ENCODE assay signal across 22 cellular contexts in the genomic region with DNA sequence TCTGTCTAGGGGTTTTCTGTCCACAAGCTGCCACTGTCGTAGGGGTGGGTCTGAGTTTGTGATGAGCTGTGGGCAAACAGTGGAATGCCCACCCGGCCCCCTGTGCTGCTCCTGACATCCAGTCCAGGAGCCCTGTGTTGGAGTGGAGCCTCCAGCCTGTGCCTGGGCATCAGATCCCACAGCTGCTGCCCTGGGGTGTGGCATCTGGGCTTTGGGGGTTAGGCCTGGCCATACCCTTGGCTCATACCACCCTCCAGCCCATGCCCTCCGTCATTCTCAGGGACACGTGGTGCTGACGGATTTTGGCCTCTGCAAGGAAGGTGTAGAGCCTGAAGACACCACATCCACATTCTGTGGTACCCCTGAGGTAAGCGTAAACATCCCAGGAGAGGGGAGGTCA. TPM values are rescaled to one million over a fixed set of nuclear protein-coding genes. Genes with fewer than 3 reads are reported as not detected.
"Had no signal": no experiment of that assay in that cellular context is flagged by ENCODE, and none has a peak within 500 bp of the region (broad histone marks: within the 10 kb centered on the region; RNA-seq: fewer than 3 reads in every experiment).

No MANE protein-coding gene starts in this region.

- H3K36me3 ChIP-seq: colonic mucosa, esophagus squamous epithelium, gastroesophageal sphincter, right atrium auricular region, upper lobe of right lung, vagina had no signal

- H3K9me3 ChIP-seq: colonic mucosa, esophagus squamous epithelium, gastroesophageal sphincter, right atrium auricular region, testis, tibial nerve, upper lobe of right lung, vagina had no signal

- DNase-seq: colonic mucosa; dermis blood vessel endothelial cell; esophagus squamous epithelium; foreskin fibroblast; glutamatergic neuron; immature natural killer cell; left colon; mesendoderm; naive thymus-derived CD4-positive, alpha-beta T cell; nephron progenitor cell; stimulated activated CD4-positive, alpha-beta T cell treated with anti-CD3 and anti-CD28 coated beads, Interleukin-15, amount 100 ng/mL, for 24 hours; stimulated activated CD4-positive, alpha-beta T cell treated with anti-CD3 and anti-CD28 coated beads, Interleukin-1b, Interleukin-23, amount 100 ng/mL, for 48 hours; stimulated activated CD4-positive, alpha-beta T cell treated with anti-CD3 and anti-CD28 coated beads, Interleukin-4, amount 100 ng/mL, for 24 hours; stimulated activated naive B cell treated with anti-CD40 and anti-IgM and Interleukin-4, amounts not matched to agents 10 μg/mL and 1 μg/mL and 100 μg/mL, for 72 hours; stimulated activated naive CD8-positive, alpha-beta T cell treated with anti-CD3 and anti-CD28 coated beads, Interleukin-15, amount 100 ng/mL, for 72 hours; testis; upper lobe of right lung had no signal

- ATAC-seq: gastroesophageal sphincter; naive thymus-derived CD4-positive, alpha-beta T cell; stimulated activated naive B cell treated with anti-CD40 and anti-IgM and Interleukin-4, amounts not matched to agents 10 μg/mL and 1 μg/mL and 100 μg/mL, for 72 hours; stimulated activated naive CD8-positive, alpha-beta T cell treated with anti-CD3 and anti-CD28 coated beads, Interleukin-15, amount 100 ng/mL, for 72 hours; upper lobe of right lung had no signal

- H3K4me3 ChIP-seq: colonic mucosa, esophagus squamous epithelium, gastroesophageal sphincter, right atrium auricular region, testis, tibial nerve, upper lobe of right lung, vagina had no signal

- H3K4me3 Mint-ChIP-seq: immature natural killer cell; naive thymus-derived CD4-positive, alpha-beta T cell; nephron progenitor cell; stimulated activated naive B cell treated with anti-CD40 and anti-IgM and Interleukin-4, amounts not matched to agents 10 μg/mL and 1 μg/mL and 100 μg/mL, for 72 hours; stimulated activated naive CD8-positive, alpha-beta T cell treated with anti-CD3 and anti-CD28 coated beads, Interleukin-15, amount 100 ng/mL, for 72 hours had no signal

- H3K27ac Mint-ChIP-seq: naive thymus-derived CD4-positive, alpha-beta T cell; stimulated activated naive B cell treated with anti-CD40 and anti-IgM and Interleukin-4, amounts not matched to agents 10 μg/mL and 1 μg/mL and 100 μg/mL, for 72 hours had no signal

- H3K27ac ChIP-seq: colonic mucosa, esophagus squamous epithelium, gastroesophageal sphincter, right atrium auricular region, testis, tibial nerve, upper lobe of right lung, vagina had no signal

- H3K27me3 Mint-ChIP-seq: naive thymus-derived CD4-positive, alpha-beta T cell; stimulated activated naive B cell treated with anti-CD40 and anti-IgM and Interleukin-4, amounts not matched to agents 10 μg/mL and 1 μg/mL and 100 μg/mL, for 72 hours; stimulated activated naive CD8-positive, alpha-beta T cell treated with anti-CD3 and anti-CD28 coated beads, Interleukin-15, amount 100 ng/mL, for 72 hours had no signal

- H3K36me3 Mint-ChIP-seq: immature natural killer cell; naive thymus-derived CD4-positive, alpha-beta T cell; stimulated activated naive B cell treated with anti-CD40 and anti-IgM and Interleukin-4, amounts not matched to agents 10 μg/mL and 1 μg/mL and 100 μg/mL, for 72 hours had no signal

- H3K4me1 ChIP-seq: colonic mucosa, esophagus squamous epithelium, gastroesophageal sphincter, right atrium auricular region, testis, tibial nerve, upper lobe of right lung, vagina had no signal

- H3K9me3 Mint-ChIP-seq: immature natural killer cell; nephron progenitor cell; stimulated activated naive B cell treated with anti-CD40 and anti-IgM and Interleukin-4, amounts not matched to agents 10 μg/mL and 1 μg/mL and 100 μg/mL, for 72 hours; stimulated activated naive CD8-positive, alpha-beta T cell treated with anti-CD3 and anti-CD28 coated beads, Interleukin-15, amount 100 ng/mL, for 72 hours had no signal

- H3K27me3 ChIP-seq: colonic mucosa, esophagus squamous epithelium, gastroesophageal sphincter, right atrium auricular region, testis, tibial nerve, upper lobe of right lung, vagina had no signal

- H3K4me1 Mint-ChIP-seq: immature natural killer cell; naive thymus-derived CD4-positive, alpha-beta T cell; nephron progenitor cell; stimulated activated naive B cell treated with anti-CD40 and anti-IgM and Interleukin-4, amounts not matched to agents 10 μg/mL and 1 μg/mL and 100 μg/mL, for 72 hours; stimulated activated naive CD8-positive, alpha-beta T cell treated with anti-CD3 and anti-CD28 coated beads, Interleukin-15, amount 100 ng/mL, for 72 hours had no signal

RNA-seq across cellular contexts. Expression of gene SGK2, which starts 12.9 kb away (rescaled TPM):
- total RNA-seq: lung microvascular endothelial cell had no signal
- polyA plus RNA-seq: immature natural killer cell; naive thymus-derived CD4-positive, alpha-beta T cell had no signal
